In genomic region chr4:121360496-121360895, GRCh38 we compare ENCODE assay signal across 1 cellular context.
TF ChIP-seq lines count a peak whose summit lies in the region.

No MANE protein-coding gene starts in this region.

TF ChIP-seq in HCT116, 20 proteins besides CTCF, POLR2A, EP300 and RAD21 (continued from another document):
- no peak for TF ChIP-seq REST (IDR thresholded peaks at IDR 0.05; ENCODE audit: low read depth)
